9 cellular contexts compared by ENCODE assay signal in the genomic region with DNA sequence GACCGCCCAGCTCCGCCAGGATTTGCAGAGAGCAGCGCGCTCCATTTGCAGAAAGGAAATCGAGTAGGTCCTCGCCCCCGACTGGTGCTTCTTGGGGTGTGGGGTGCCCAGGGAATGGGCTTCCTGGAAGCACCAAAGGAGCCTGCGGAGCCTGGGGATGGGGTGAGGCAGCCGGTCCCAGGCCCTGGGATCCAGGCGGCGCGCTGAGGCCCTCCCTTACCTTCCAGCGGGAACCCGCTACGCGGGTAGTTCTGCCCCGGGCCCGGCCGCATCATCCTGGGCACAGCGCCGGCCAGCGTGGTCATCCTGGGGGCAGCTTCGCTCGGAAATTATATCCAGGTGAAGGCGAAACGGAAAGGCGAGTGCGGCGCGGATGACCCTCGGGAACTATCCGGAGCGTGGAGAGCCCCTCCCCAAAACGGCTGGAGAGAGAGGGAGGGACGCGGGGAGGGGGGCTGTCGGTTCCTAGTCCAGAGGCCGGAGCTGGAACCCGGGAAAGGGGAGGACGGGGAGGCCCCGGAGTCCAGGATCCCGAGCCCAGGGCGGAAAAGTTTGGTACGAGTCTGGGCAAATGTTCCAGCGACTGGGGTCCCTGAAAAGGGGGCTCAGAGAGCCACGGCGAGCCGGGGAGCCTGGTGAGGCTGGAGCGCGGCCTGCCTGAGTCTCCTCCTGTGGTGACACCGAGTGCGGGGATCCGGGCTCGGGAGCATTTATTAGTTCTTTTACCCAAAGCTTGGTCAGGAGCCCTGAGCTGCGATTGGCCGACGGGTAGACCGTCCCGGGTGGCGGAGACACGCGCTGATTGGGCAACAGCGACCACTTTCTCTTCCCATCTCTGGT. TPM values are rescaled to one million over a fixed set of nuclear protein-coding genes. Genes with fewer than 3 reads are reported as not detected.
DNase-seq lines count a peak whose midpoint lies in the region; ATAC-seq and TF ChIP-seq lines count a peak whose summit lies in the region.
"Had no signal": no experiment of that assay in that cellular context is flagged by ENCODE, and none has a peak within 500 bp of the region (broad histone marks: within the 10 kb centered on the region; RNA-seq: fewer than 3 reads in every experiment).

A gene (minus strand): TSS at position 688 of the 840 bp plus-strand sequence. CDS start 383 bp downstream, at position 305.

- peaks cover 70 to 72% of the 10 kb centered on the region in 2 donors for H3K27me3 Mint-ChIP-seq in natural killer cell treated with Interleukin-12 subunit alpha and Interleukin-12 subunit beta and Interleukin-15 and Interleukin-18, amount 100 ng/mL, for 72 hours
- peaks cover 82 to 86% of the 10 kb centered on the region in 2 donors for H3K27me3 Mint-ChIP-seq in natural killer cell (ENCODE audit: low read depth in 2 of 2)

- H3K4me3 Mint-ChIP-seq in natural killer cell treated with Interleukin-12 subunit alpha and Interleukin-12 subunit beta and Interleukin-15 and Interleukin-18, amount 100 ng/mL, for 72 hours: peak within 1 kb of the TSS; percentile 4
- H3K4me3 Mint-ChIP-seq in natural killer cell: no peak within 1 kb of the TSS

- no peak for ATAC-seq in natural killer cell treated with Interleukin-12 subunit alpha and Interleukin-12 subunit beta and Interleukin-15 and Interleukin-18, amount 100 ng/mL, for 72 hours
- ATAC-seq in natural killer cell (no peak), HG03196 (IDR thresholded peaks at IDR 0.05; ENCODE audit: unreplicated experiment) (no peak)

- TF ChIP-seq CTCF in natural killer cell (IDR thresholded peaks at IDR 0.05): no peak

- peaks cover 10 to 33% of the 10 kb centered on the region in 2 donors for H3K4me1 Mint-ChIP-seq in natural killer cell treated with Interleukin-12 subunit alpha and Interleukin-12 subunit beta and Interleukin-15 and Interleukin-18, amount 100 ng/mL, for 72 hours (ENCODE audit: low read depth in 2 of 2)
- H3K4me1 Mint-ChIP-seq in natural killer cell: peaks cover 9 to 22% of the 10 kb centered on the region in 2 donors

- no peak for DNase-seq in natural killer cell treated with Interleukin-12 subunit alpha and Interleukin-12 subunit beta and Interleukin-15 and Interleukin-18, amount 100 ng/mL, for 72 hours (ENCODE audit: low spot score)
- DNase-seq in natural killer cell: no peak
- peak; percentile 53 for DNase-seq in astrocyte of the hippocampus (ENCODE audit: low read depth, low spot score)
- DNase-seq in medulla oblongata (ENCODE audit: extremely low spot score): peak; percentile 77
- DNase-seq in iPS-NIHi11 (ENCODE audit: low spot score): no peak
- DNase-seq in NCI-H1417 (lab: John Stamatoyannopoulos, UW): no peak
- DNase-seq in SW 1271 (lab: John Stamatoyannopoulos, UW): no peak
- DNase-seq: Caco-2 had no signal

- intact Hi-C loops in natural killer cell (cut with micrococcal nuclease): no loop called here

- peaks cover 21% of the 10 kb centered on the region for H3K36me3 Mint-ChIP-seq in natural killer cell treated with Interleukin-12 subunit alpha and Interleukin-12 subunit beta and Interleukin-15 and Interleukin-18, amount 100 ng/mL, for 72 hours
- peaks cover 10% of the 10 kb centered on the region for H3K36me3 Mint-ChIP-seq in natural killer cell

- no peak within 1 kb of the TSS for H3K27ac Mint-ChIP-seq in natural killer cell treated with Interleukin-12 subunit alpha and Interleukin-12 subunit beta and Interleukin-15 and Interleukin-18, amount 100 ng/mL, for 72 hours
- H3K27ac Mint-ChIP-seq in natural killer cell: no peak within 1 kb of the TSS

- H3K9me3 Mint-ChIP-seq in natural killer cell treated with Interleukin-12 subunit alpha and Interleukin-12 subunit beta and Interleukin-15 and Interleukin-18, amount 100 ng/mL, for 72 hours: peaks cover 8% of the 10 kb centered on the region
- peaks cover 3 to 7% of the 10 kb centered on the region in 2 donors for H3K9me3 Mint-ChIP-seq in natural killer cell

RNA-seq across cellular contexts. Expression of the gene that starts here (rescaled TPM):
- not detected for total RNA-seq in natural killer cell treated with Interleukin-12 subunit alpha and Interleukin-12 subunit beta and Interleukin-15 and Interleukin-18, amount 100 ng/mL, for 72 hours
- not detected for total RNA-seq in natural killer cell
- total RNA-seq: Caco-2 had no signal

Comparison
In these comparisons a context has a peak if more than half of its experiments do, and no peak if none do; other contexts are left out.
1. DNase-seq: peak in astrocyte of the hippocampus (single experiment) and medulla oblongata (single experiment); none in natural killer cell treated with Interleukin-12 subunit alpha and Interleukin-12 subunit beta and Interleukin-15 and Interleukin-18, amount 100 ng/mL, for 72 hours (single experiment), natural killer cell (single experiment), iPS-NIHi11 (single experiment), NCI-H1417 (0 of 3) and SW 1271 (0 of 2).